ENCODE assay signal across 1 cellular context in the genomic region with DNA sequence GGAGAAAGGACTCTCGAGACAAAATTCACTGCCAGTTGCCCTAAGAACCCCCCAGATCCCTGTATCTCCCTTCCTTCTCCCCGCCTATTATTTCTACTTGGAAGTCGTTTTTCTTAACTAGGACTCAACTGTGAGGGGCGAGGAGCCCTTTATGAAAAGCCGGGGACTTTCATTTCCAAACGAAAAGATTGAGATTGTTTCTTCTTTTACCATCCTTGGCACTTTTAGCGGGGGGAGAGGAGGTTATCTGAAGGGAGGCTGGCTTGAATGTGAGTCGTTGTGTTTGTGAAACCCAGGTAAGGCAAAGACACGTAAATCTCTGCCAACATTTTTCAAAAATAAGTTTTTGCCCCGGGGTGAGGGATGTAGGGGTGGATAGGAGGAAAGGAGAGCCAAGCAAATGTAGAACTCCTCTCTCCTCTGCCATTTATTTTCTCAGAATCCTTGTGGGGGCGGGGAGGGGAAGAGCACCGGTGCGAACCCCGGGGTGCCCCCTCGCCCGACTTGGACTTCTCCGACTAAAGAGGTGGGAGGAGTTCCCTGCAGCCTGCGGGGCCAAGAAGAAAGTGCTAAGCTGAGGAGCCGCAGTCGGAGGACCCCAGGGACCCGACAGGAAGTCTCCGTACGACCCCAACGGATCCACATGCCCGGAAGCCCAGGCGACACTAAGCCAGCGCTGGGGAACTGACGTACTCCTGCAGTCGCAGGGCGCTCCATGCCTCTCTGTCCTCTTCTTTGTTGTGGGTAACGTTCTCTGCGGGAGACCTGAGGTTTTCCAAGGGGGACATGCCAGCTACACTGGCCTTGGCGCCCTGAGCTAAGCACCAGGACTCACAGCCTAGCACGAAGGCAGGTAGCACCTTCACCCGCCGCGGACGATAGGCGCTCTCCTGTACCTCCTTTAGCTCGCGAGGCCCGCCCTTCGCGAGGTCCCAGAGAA.
TF ChIP-seq lines count a peak whose summit lies in the region.

No MANE protein-coding gene starts in this region.

TF ChIP-seq in H1, 55 proteins besides CTCF, POLR2A, EP300 and RAD21 (continued from another document):
- TF ChIP-seq CBX8 (IDR thresholded peaks at IDR 0.05; ENCODE audit: borderline replicate concordance, low read depth, low read length) (0 out of 2 replicates have a peak, but pooled peaks have one; percentile 90), TEAD4 (IDR thresholded peaks at IDR 0.05; ENCODE audit: low read depth, low read length) (no peak), HDAC2 (IDR thresholded peaks at IDR 0.05; ENCODE audit: borderline replicate concordance in 1 of 2, low read depth in 2 of 2, low read length in 2 of 2) (no peak), BACH1 (IDR thresholded peaks at IDR 0.05; ENCODE audit: low read length) (no peak), SUZ12 (IDR thresholded peaks at IDR 0.05; ENCODE audit: low read length) (peak; percentile 68), CTBP2 (IDR thresholded peaks at IDR 0.05; ENCODE audit: borderline replicate concordance, insufficient read depth, insufficient read length, low read length) (peak; percentile 71), CREB1 (IDR thresholded peaks at IDR 0.05) (peak; percentile 55), EZH2 (IDR thresholded peaks at IDR 0.05; ENCODE audit: low read depth, low read length, severe bottlenecking) (peak; percentile 90), RNF2 (IDR thresholded peaks at IDR 0.05; ENCODE audit: borderline replicate concordance, low read depth, low read length, missing control alignments, poor library complexity, severe bottlenecking) (peak; percentile 25), ASH2L (IDR thresholded peaks at IDR 0.05; ENCODE audit: low read length) (peak; percentile 22)
- TF ChIP-seq, protein P1, sequence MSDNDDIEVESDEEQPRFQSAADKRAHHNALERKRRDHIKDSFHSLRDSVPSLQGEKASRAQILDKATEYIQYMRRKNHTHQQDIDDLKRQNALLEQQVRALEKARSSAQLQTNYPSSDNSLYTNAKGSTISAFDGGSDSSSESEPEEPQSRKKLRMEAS (IDR thresholded peaks at IDR 0.05): peak; percentile 61
